In genomic region chr6:75205776-75206334, GRCh38 we compare ENCODE assay signal across 8 cellular contexts. TPM values are rescaled to one million over a fixed set of nuclear protein-coding genes. Genes with fewer than 3 reads are reported as not detected.
DNase-seq lines count a peak whose midpoint lies in the region; ATAC-seq and TF ChIP-seq lines count a peak whose summit lies in the region.

Gene COL12A1 (minus strand): TSS chr6:75206053. CDS start chr6:75202792, 3,261 bp downstream.

- peak within 1 kb of the TSS; percentile 82 for H3K4me3 Mint-ChIP-seq in Caco-2 (ENCODE audit: unreplicated experiment)
- H3K4me3 Mint-ChIP-seq in activated CD8-positive, alpha-beta T cell treated with anti-CD3 and anti-CD28 coated beads, Interleukin-2, amount 10 ng/mL, durations not matched to agents 7 days and 5 days, result peak within 1 kb of the TSS; percentile 35
- peak within 1 kb of the TSS; percentile 30 for H3K4me3 Mint-ChIP-seq in natural killer cell

- H3K4me1 Mint-ChIP-seq in Caco-2 (ENCODE audit: low read depth, unreplicated experiment) (peaks cover 16% of the 10 kb centered on the region), natural killer cell (peaks cover 37 to 54% of the 10 kb centered on the region in 2 donors)
- H3K4me1 Mint-ChIP-seq in activated CD8-positive, alpha-beta T cell treated with anti-CD3 and anti-CD28 coated beads, Interleukin-2, amount 10 ng/mL, durations not matched to agents 7 days and 5 days (ENCODE audit: low read depth), result peaks cover 53% of the 10 kb centered on the region

- no peaks in the 10 kb centered on the region for H3K27me3 Mint-ChIP-seq in Caco-2 (ENCODE audit: insufficient read depth, unreplicated experiment)
- H3K27me3 Mint-ChIP-seq in activated CD8-positive, alpha-beta T cell treated with anti-CD3 and anti-CD28 coated beads, Interleukin-2, amount 10 ng/mL, durations not matched to agents 7 days and 5 days (ENCODE audit: low read depth), result peaks cover 85% of the 10 kb centered on the region
- H3K27me3 Mint-ChIP-seq in natural killer cell (ENCODE audit: low read depth in 2 of 2), result peaks cover 73 to 89% of the 10 kb centered on the region in 2 donors

- H3K36me3 Mint-ChIP-seq in Caco-2 (ENCODE audit: insufficient read depth, unreplicated experiment) (peaks cover 6% of the 10 kb centered on the region), natural killer cell (no peaks in the 10 kb centered on the region)
- no peaks in the 10 kb centered on the region for H3K36me3 Mint-ChIP-seq in activated CD8-positive, alpha-beta T cell treated with anti-CD3 and anti-CD28 coated beads, Interleukin-2, amount 10 ng/mL, durations not matched to agents 7 days and 5 days (ENCODE audit: low read depth)

- H3K36me3 ChIP-seq in Caco-2 (ENCODE audit: control insufficient read depth, insufficient read depth, low read length), result no peaks in the 10 kb centered on the region

- H3K27ac Mint-ChIP-seq in Caco-2 (ENCODE audit: unreplicated experiment) (peak within 1 kb of the TSS; percentile 43), natural killer cell (no peak within 1 kb of the TSS)
- no peak within 1 kb of the TSS for H3K27ac Mint-ChIP-seq in activated CD8-positive, alpha-beta T cell treated with anti-CD3 and anti-CD28 coated beads, Interleukin-2, amount 10 ng/mL, durations not matched to agents 7 days and 5 days

- H3K4me3 ChIP-seq in Caco-2 (ENCODE audit: low read depth, low read length) (peak within 1 kb of the TSS; percentile 45), fibroblast of pulmonary artery (replicated peaks; ENCODE audit: low read depth, low read length) (peak within 1 kb of the TSS; percentile 67)

- intact Hi-C loops in Caco-2 (cut with micrococcal nuclease; ENCODE audit: unreplicated experiment) (loop anchor here (5.0 to 10.0 kb wide), 5 partner anchors 131 to 1529 kb away; no protein-coding TSS in a partner anchor), natural killer cell (cut with micrococcal nuclease) (no loop called here)

- TF ChIP-seq CTCF in Caco-2 (IDR thresholded peaks at IDR 0.05; ENCODE audit: insufficient read depth in 1 of 2, low read depth in 1 of 2, low read length in 1 of 2, severe bottlenecking in 1 of 2, unreplicated experiment in 1 of 2) (peak in 1 of 2 experiments; percentile 11), fibroblast of pulmonary artery (IDR thresholded peaks at IDR 0.05; ENCODE audit: low read length, missing control alignments) (no peak), natural killer cell (IDR thresholded peaks at IDR 0.05) (no peak)

- POLR2A ChIA-PET in Caco-2 (lab: Charles Lee), result no interaction called here
- POLR2A ChIA-PET in activated CD8-positive, alpha-beta T cell treated with anti-CD3 and anti-CD28 coated beads, Interleukin-2, amount 10 ng/mL, durations not matched to agents 7 days and 5 days (lab: Charles Lee), result interaction anchor here (1.6 kb wide), 1 partner anchor 38 kb away, joined by 7 read pairs; the partner anchor contains the start of gene COX7A2

- H3K4me1 ChIP-seq in Caco-2, result peaks cover 10% of the 10 kb centered on the region

- peak; percentile 27 for ATAC-seq in activated CD8-positive, alpha-beta T cell treated with anti-CD3 and anti-CD28 coated beads, Interleukin-2, amount 10 ng/mL, durations not matched to agents 7 days and 5 days
- ATAC-seq in natural killer cell (no peak), GM18909 (IDR thresholded peaks at IDR 0.05; ENCODE audit: poor library complexity, unreplicated experiment) (no peak), HG03135 (IDR thresholded peaks at IDR 0.05; ENCODE audit: unreplicated experiment) (no peak), GM21447 (IDR thresholded peaks at IDR 0.05; ENCODE audit: unreplicated experiment) (no peak)

- H3K27me3 ChIP-seq in Caco-2 (replicated peaks; ENCODE audit: control insufficient read depth, insufficient read depth, low read length), result no peaks in the 10 kb centered on the region

- DNase-seq in Caco-2 (peak; percentile 77 to 78), HT1080 (ENCODE audit: low read depth) (peak; percentile 88), fibroblast of pulmonary artery (ENCODE audit: low read depth) (peak; percentile 99), natural killer cell (no peak)
- no peak for DNase-seq in activated CD8-positive, alpha-beta T cell treated with anti-CD3 and anti-CD28 coated beads, Interleukin-2, amount 10 ng/mL, durations not matched to agents 7 days and 5 days

- CTCF ChIA-PET in Caco-2 (lab: Charles Lee), result interaction anchor here (1.1 to 2.2 kb wide), 4 partner anchors 12 to 271 kb away, joined by 3 to 8 read pairs (median 5); no protein-coding TSS in a partner anchor
- CTCF ChIA-PET in activated CD8-positive, alpha-beta T cell treated with anti-CD3 and anti-CD28 coated beads, Interleukin-2, amount 10 ng/mL, durations not matched to agents 7 days and 5 days (lab: Charles Lee), result interaction anchor here (1.0 to 7.3 kb wide), 4 partner anchors 11 to 1468 kb away, joined by 3 to 75 read pairs (median 4); no protein-coding TSS in a partner anchor

- no peaks in the 10 kb centered on the region for H3K9me3 Mint-ChIP-seq in Caco-2 (ENCODE audit: unreplicated experiment)
- no peaks in the 10 kb centered on the region for H3K9me3 Mint-ChIP-seq in activated CD8-positive, alpha-beta T cell treated with anti-CD3 and anti-CD28 coated beads, Interleukin-2, amount 10 ng/mL, durations not matched to agents 7 days and 5 days (ENCODE audit: insufficient read depth)
- no peaks in the 10 kb centered on the region for H3K9me3 Mint-ChIP-seq in natural killer cell

- no TSS peak for BruUV-seq in Caco-2 (replicated peaks; lab: Mats Ljungman, UMichigan)

- no peaks in the 10 kb centered on the region for H3K9me3 ChIP-seq in Caco-2

RNA-seq across cellular contexts. Expression of gene COL12A1, which starts in this region (rescaled TPM):
- total RNA-seq in Caco-2 (2022), result 61.8 and 68.0 TPM in 2 replicates
- 9.7 and 12.6 TPM in 2 replicates for total RNA-seq in HT1080 (2014; rRNA removed; shearing (Covaris generic))
- polyA plus RNA-seq in HT1080 (2015; cell fraction: cytosol; rRNA removed), result 4.4 and 7.0 TPM in 2 replicates
- polyA plus RNA-seq in HT1080 (2015; cell fraction: nucleus; rRNA removed), result 122 and 123 TPM in 2 replicates
- total RNA-seq in activated CD8-positive, alpha-beta T cell treated with anti-CD3 and anti-CD28 coated beads, Interleukin-2, amount 10 ng/mL, durations not matched to agents 7 days and 5 days, result under 1 TPM in 1 of 2 experiments, not detected in 1; 0.05 TPM
- under 1 TPM in 1 of 3 donors, not detected in 2; 0.25 TPM for total RNA-seq in natural killer cell

Comparison
In these comparisons a context has a peak if more than half of its experiments do, and no peak if none do; other contexts are left out.
1. Peak in ATAC-seq in activated CD8-positive, alpha-beta T cell treated with anti-CD3 and anti-CD28 coated beads, Interleukin-2, amount 10 ng/mL, durations not matched to agents 7 days and 5 days; RNA of the gene not detected or under 1 TPM.
2. DNase-seq: peak in Caco-2 (2 of 2), HT1080 (single experiment) and fibroblast of pulmonary artery (single experiment); none in activated CD8-positive, alpha-beta T cell treated with anti-CD3 and anti-CD28 coated beads, Interleukin-2, amount 10 ng/mL, durations not matched to agents 7 days and 5 days (single experiment) and natural killer cell (single experiment).
3. H3K4me3 Mint-ChIP-seq: peak in every context shown above with its lines; median percentile 82 in Caco-2; 35 in activated CD8-positive, alpha-beta T cell treated with anti-CD3 and anti-CD28 coated beads, Interleukin-2, amount 10 ng/mL, durations not matched to agents 7 days and 5 days; 30 in natural killer cell.